Comparison of ENCODE assay signal across 11 cellular contexts in genomic region chr1:173149887-173150286, GRCh38. TPM values are rescaled to one million over a fixed set of nuclear protein-coding genes. Genes with fewer than 3 reads are reported as not detected.
DNase-seq lines count a peak whose midpoint lies in the region; ATAC-seq and TF ChIP-seq lines count a peak whose summit lies in the region.
"Had no signal": no experiment of that assay in that cellular context is flagged by ENCODE, and none has a peak within 500 bp of the region (broad histone marks: within the 10 kb centered on the region; RNA-seq: fewer than 3 reads in every experiment).

No MANE protein-coding gene starts in this region.

- no peak overlapping the region for H3K4me3 ChIP-seq in HEK293 (ENCODE audit: low read depth, low read length)

- H3K9me3 ChIP-seq in HEK293 (ENCODE audit: control insufficient read depth, insufficient read depth, low read depth, low read length), result no peaks in the 10 kb centered on the region

- intact Hi-C loops in activated CD8-positive, alpha-beta T cell treated with anti-CD3 and anti-CD28 coated beads for 36 hours (cut with micrococcal nuclease), result no loop called here

- peaks cover 30% of the 10 kb centered on the region for H3K9me3 Mint-ChIP-seq in activated CD8-positive, alpha-beta T cell treated with anti-CD3 and anti-CD28 coated beads for 36 hours

- no peak for TF ChIP-seq CTCF in HEK293 (tag by site-specific recombination; IDR thresholded peaks at IDR 0.05)
- no peak for TF ChIP-seq CTCF in activated CD8-positive, alpha-beta T cell treated with anti-CD3 and anti-CD28 coated beads for 36 hours (IDR thresholded peaks at IDR 0.05)

- CTCF ChIA-PET in HEK293 (lab: Yijun Ruan, JAX), result no interaction called here
- CTCF ChIA-PET in activated CD8-positive, alpha-beta T cell treated with anti-CD3 and anti-CD28 coated beads for 36 hours (lab: Charles Lee), result no interaction called here

- no peak overlapping the region for H3K27ac ChIP-seq in HEK293 (ENCODE audit: extremely low read depth, low read depth, low read length)

- no peak for ATAC-seq in activated CD8-positive, alpha-beta T cell treated with anti-CD3 and anti-CD28 coated beads for 36 hours

- POLR2A ChIA-PET in HEK293 (lab: Yijun Ruan, JAX), result no interaction called here
- POLR2A ChIA-PET in activated CD8-positive, alpha-beta T cell treated with anti-CD3 and anti-CD28 coated beads for 36 hours (lab: Charles Lee), result interaction anchor here (0.5 kb wide), 1 partner anchor 17 kb away, joined by 3 read pairs; no protein-coding TSS in a partner anchor

- no peaks in the 10 kb centered on the region for H3K4me1 ChIP-seq in HEK293 (ENCODE audit: control insufficient read depth, insufficient read depth, low read length)

- no peaks in the 10 kb centered on the region for H3K36me3 ChIP-seq in HEK293 (ENCODE audit: control insufficient read depth in 2 of 2, insufficient read depth in 1 of 2, low read length in 2 of 2)

- H3K27ac Mint-ChIP-seq in activated CD8-positive, alpha-beta T cell treated with anti-CD3 and anti-CD28 coated beads for 36 hours, result no peak overlapping the region
- H3K27ac Mint-ChIP-seq: activated B cell treated with CpG ODN at 0.5 μM for 24 hours had no signal

- peaks cover 12% of the 10 kb centered on the region for H3K36me3 Mint-ChIP-seq in activated CD8-positive, alpha-beta T cell treated with anti-CD3 and anti-CD28 coated beads for 36 hours (ENCODE audit: low read depth)

- DNase-seq in AG08395 (ENCODE audit: low spot score), result peak; percentile 49
- DNase-seq in T1000 (lab: John Stamatoyannopoulos, UW), result peak; percentile 4
- DNase-seq in iris pigment epithelial cell (ENCODE audit: low read depth), result peak; percentile 98
- no peak for DNase-seq in DMS79 treated with DMSO at 0.1 percent for 48 hours (lab: John Stamatoyannopoulos, UW)
- no peak for DNase-seq in GDM1 (lab: John Stamatoyannopoulos, UW)
- DNase-seq in activated CD8-positive, alpha-beta T cell treated with anti-CD3 and anti-CD28 coated beads for 36 hours, result no peak
- no peak for DNase-seq in iPS-NIHi7 (ENCODE audit: extremely low spot score)
- DNase-seq: activated B cell treated with CpG ODN at 0.5 μM for 24 hours; activated naive CD4-positive, alpha-beta T cell treated with anti-CD3 and anti-CD28 coated beads, Interleukin-2, amount 50 U/mL, for 16 hours; NCI-H1694 treated with DMSO at 0.1 percent for 48 hours had no signal

- no peak overlapping the region for H3K4me3 Mint-ChIP-seq in activated CD8-positive, alpha-beta T cell treated with anti-CD3 and anti-CD28 coated beads for 36 hours
- H3K4me3 Mint-ChIP-seq: activated B cell treated with CpG ODN at 0.5 μM for 24 hours had no signal

- peaks cover 2% of the 10 kb centered on the region for H3K27me3 Mint-ChIP-seq in activated CD8-positive, alpha-beta T cell treated with anti-CD3 and anti-CD28 coated beads for 36 hours

- H3K4me1 Mint-ChIP-seq in activated CD8-positive, alpha-beta T cell treated with anti-CD3 and anti-CD28 coated beads for 36 hours (ENCODE audit: low read depth), result peaks cover 19% of the 10 kb centered on the region
- H3K4me1 Mint-ChIP-seq: activated B cell treated with CpG ODN at 0.5 μM for 24 hours had no signal

TF ChIP-seq in HEK293, 187 proteins besides CTCF, POLR2A, EP300 and RAD21:
- TF ChIP-seq GLI4 (tag by site-specific recombination; IDR thresholded peaks at IDR 0.05) (no peak), ZNF211 (tag by site-specific recombination; IDR thresholded peaks at IDR 0.05; ENCODE audit: low read depth) (no peak), ZNF518A (tag by site-specific recombination; conservative IDR thresholded peaks at IDR 0.05; ENCODE audit: low read depth) (no peak), KLF9 (tag by site-specific recombination; IDR thresholded peaks at IDR 0.05; ENCODE audit: low read depth) (no peak), ATF2 (tag by site-specific recombination; IDR thresholded peaks at IDR 0.05; ENCODE audit: low read depth) (peak; percentile 57; the same call in 1 of the 2 replicates), ZBTB21 (tag by site-specific recombination; IDR thresholded peaks at IDR 0.05) (0 out of 2 replicates have a peak, but pooled peaks have one; percentile 17)
TF ChIP-seq in HEK293: peak in this region for 2.

RNA-seq across cellular contexts. Expression of gene TNFSF4, which starts 57.2 kb away (rescaled TPM):
- total RNA-seq in activated CD8-positive, alpha-beta T cell treated with anti-CD3 and anti-CD28 coated beads for 36 hours, result 1 to 10 TPM; 1.5 to 1.6 TPM

Comparison
In these comparisons a context has a peak if more than half of its experiments do, and no peak if none do; other contexts are left out.
1. DNase-seq: peak in AG08395 (single experiment), T1000 (single experiment) and iris pigment epithelial cell (single experiment); none in DMS79 treated with DMSO at 0.1 percent for 48 hours (single experiment), GDM1 (single experiment), activated CD8-positive, alpha-beta T cell treated with anti-CD3 and anti-CD28 coated beads for 36 hours (single experiment) and iPS-NIHi7 (single experiment).